10 cellular contexts compared by ENCODE assay signal in genomic region chr6:110491644-110492317, GRCh38. TPM values are rescaled to one million over a fixed set of nuclear protein-coding genes. Genes with fewer than 3 reads are reported as not detected.
DNase-seq lines count a peak whose midpoint lies in the region; ATAC-seq and TF ChIP-seq lines count a peak whose summit lies in the region.
"Had no signal": no experiment of that assay in that cellular context is flagged by ENCODE, and none has a peak within 500 bp of the region (broad histone marks: within the 10 kb centered on the region; RNA-seq: fewer than 3 reads in every experiment).

No MANE protein-coding gene starts in this region.

- H3K36me3 ChIP-seq in RWPE2 (ENCODE audit: low read depth) (no peaks in the 10 kb centered on the region), testis (ENCODE audit: low read depth, missing control alignments) (no peaks in the 10 kb centered on the region), vagina (no peaks in the 10 kb centered on the region)

- no peak overlapping the region for H3K4me3 ChIP-seq in RWPE2 (ENCODE audit: severe bottlenecking)
- H3K4me3 ChIP-seq in fibroblast of the aortic adventitia (ENCODE audit: low read depth, low read length): peak overlapping the region; percentile 15
- no peak overlapping the region for H3K4me3 ChIP-seq in testis
- no peak overlapping the region for H3K4me3 ChIP-seq in vagina

- H3K27me3 ChIP-seq in RWPE2 (ENCODE audit: insufficient read depth, poor library complexity, severe bottlenecking) (no peaks in the 10 kb centered on the region), testis (no peaks in the 10 kb centered on the region), vagina (no peaks in the 10 kb centered on the region)

- H3K9me3 ChIP-seq in RWPE2 (ENCODE audit: severe bottlenecking): no peaks in the 10 kb centered on the region
- H3K9me3 ChIP-seq in testis: no peaks in the 10 kb centered on the region
- H3K9me3 ChIP-seq in vagina: no peaks in the 10 kb centered on the region

- TF ChIP-seq POLR2A in testis (IDR thresholded peaks at IDR 0.05) (no peak), vagina (IDR thresholded peaks at IDR 0.05) (no peak)

- no peak for TF ChIP-seq CTCF in RWPE2 (IDR thresholded peaks at IDR 0.05; ENCODE audit: poor library complexity, severe bottlenecking)
- no peak for TF ChIP-seq CTCF in fibroblast of the aortic adventitia (IDR thresholded peaks at IDR 0.05; ENCODE audit: insufficient read depth, low read length)
- no peak for TF ChIP-seq CTCF in testis (IDR thresholded peaks at IDR 0.05)
- TF ChIP-seq CTCF in vagina (IDR thresholded peaks at IDR 0.05): no peak

- H3K4me1 ChIP-seq in RWPE2 (ENCODE audit: insufficient read depth, poor library complexity, severe bottlenecking): peaks cover 17% of the 10 kb centered on the region
- peaks cover 7% of the 10 kb centered on the region for H3K4me1 ChIP-seq in testis
- no peaks in the 10 kb centered on the region for H3K4me1 ChIP-seq in vagina

- H3K27ac ChIP-seq in RWPE2 (ENCODE audit: poor library complexity, severe bottlenecking) (peak overlapping the region; percentile 37), testis (peak overlapping the region; percentile 12 to 37), vagina (no peak overlapping the region)

- 44 to 53% methylated on average over 7 of the region's 7 CpGs for WGBS in testis, 2 donors

- ATAC-seq in RWPE2 (ENCODE audit: low read depth): peak; percentile 87
- ATAC-seq in GM18498 (IDR thresholded peaks at IDR 0.05; ENCODE audit: unreplicated experiment): no peak
- ATAC-seq: natural killer cell had no signal

- intact Hi-C loops in testis (cut with DNase I; ENCODE audit: low total_unique reads) (no loop called here), vagina (cut with DNase I) (no loop called here)

- DNase-seq in DMS53 (lab: John Stamatoyannopoulos, UW) (peak; percentile 3), DMS53 treated with DMSO at 0.1 percent for 48 hours (lab: John Stamatoyannopoulos, UW; ENCODE audit: unreplicated experiment) (no peak), RWPE2 (ENCODE audit: low spot score) (no peak), fibroblast of the aortic adventitia (ENCODE audit: low read depth) (peak; percentile 92), testis (no peak), vagina (ENCODE audit: extremely low spot score in 2 of 2) (no peak), mucosa of gallbladder (ENCODE audit: low spot score) (no peak)
- DNase-seq: natural killer cell had no signal

RNA-seq across cellular contexts. Expression of gene SLC22A16, which starts 15.4 kb away (rescaled TPM):
- total RNA-seq in fibroblast of the aortic adventitia (ENCODE audit: low replicate concordance): 0.09 TPM in 1 of 2 replicates, not detected in the other
- total RNA-seq in testis: 10 to 100 TPM; 17.2 to 25.0 TPM
- polyA plus RNA-seq in testis (ENCODE audit: insufficient read depth, low read depth, low replicate concordance): 49.5 TPM
- not detected for total RNA-seq in vagina
- not detected for total RNA-seq in mucosa of gallbladder
- total RNA-seq: natural killer cell, NCI-H460 had no signal

Comparison
In these comparisons a context has a peak if more than half of its experiments do, and no peak if none do; other contexts are left out.
1. DNase-seq: peak in DMS53 (single experiment) and fibroblast of the aortic adventitia (single experiment); none in DMS53 treated with DMSO at 0.1 percent for 48 hours (single experiment), RWPE2 (single experiment), testis (single experiment), vagina (0 of 2) and mucosa of gallbladder (single experiment).
2. RNA of gene SLC22A16, which starts 15.4 kb away (total RNA-seq): 17.2 to 25.0 TPM in testis; not detected in mucosa of gallbladder (single experiment), 0.09 TPM in fibroblast of the aortic adventitia and not detected in vagina (single experiment); every median in the first group is over 10 times any median in the second.